18 cellular contexts compared by ENCODE assay signal in the genomic region with DNA sequence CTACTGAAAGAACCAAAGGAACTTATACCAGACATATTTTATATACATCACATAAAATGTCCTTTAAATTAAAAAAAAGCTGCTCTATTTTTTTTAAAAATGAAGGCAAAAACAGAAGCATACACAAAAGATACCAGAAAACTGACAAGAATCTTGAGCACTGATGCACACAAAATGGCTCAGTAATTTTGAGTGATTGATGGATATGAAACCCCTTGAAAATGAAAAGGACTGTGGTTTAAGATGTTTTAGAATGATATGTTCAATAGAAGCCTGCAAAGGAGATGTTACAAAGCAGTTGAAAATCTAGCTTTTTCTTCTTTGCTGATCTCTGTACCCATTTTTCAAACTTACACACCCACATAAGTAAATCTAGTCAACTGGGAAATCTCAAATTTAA. TPM values are rescaled to one million over a fixed set of nuclear protein-coding genes. Genes with fewer than 3 reads are reported as not detected.
A peak's percentile ranks its signal among the peaks of the same experiment; 100 is the strongest.
DNase-seq lines count a peak whose midpoint lies in the region; ATAC-seq and TF ChIP-seq lines count a peak whose summit lies in the region.
"Had no signal": no experiment of that assay in that cellular context is flagged by ENCODE, and none has a peak within 500 bp of the region (broad histone marks: within the 10 kb centered on the region; RNA-seq: fewer than 3 reads in every experiment).

No MANE protein-coding gene starts in this region.

- peaks cover 39% of the 10 kb centered on the region for H3K4me1 Mint-ChIP-seq in activated naive CD4-positive, alpha-beta T cell treated with anti-CD3 and anti-CD28 coated beads, Interleukin-2, amount 10 ng/mL, durations not matched to agents 7 days and 5 days
- H3K4me1 Mint-ChIP-seq in IgD-negative memory B cell (peaks cover 30 to 49% (median 40%) of the 10 kb centered on the region in 3 donors), T-cell (peaks cover 41 to 43% (median 43%) of the 10 kb centered on the region in 3 donors)

- H3K9me2 ChIP-seq in SK-N-SH = no peaks in the 10 kb centered on the region; the same call in 1 of the 2 replicates

- peaks cover 16% of the 10 kb centered on the region for H3K27me3 Mint-ChIP-seq in activated naive CD4-positive, alpha-beta T cell treated with anti-CD3 and anti-CD28 coated beads, Interleukin-2, amount 10 ng/mL, durations not matched to agents 7 days and 5 days
- no peaks in the 10 kb centered on the region for H3K27me3 Mint-ChIP-seq in IgD-negative memory B cell
- no peaks in the 10 kb centered on the region for H3K27me3 Mint-ChIP-seq in T-cell

- TF ChIP-seq EP300 in SK-N-SH (IDR thresholded peaks at IDR 0.05; ENCODE audit: borderline replicate concordance in 1 of 2, low read depth in 1 of 2, low read length in 1 of 2) = no peak

- peaks cover 67% of the 10 kb centered on the region for H3K79me2 ChIP-seq in smooth muscle cell (ENCODE audit: low read depth)
- peaks cover 72% of the 10 kb centered on the region for H3K79me2 ChIP-seq in SK-N-SH (ENCODE audit: insufficient read depth)

- no peak overlapping the region for H3K27ac ChIP-seq in smooth muscle cell (ENCODE audit: low read depth)
- H3K27ac ChIP-seq in SK-N-SH (ENCODE audit: low read depth in 2 of 2, low read length in 1 of 2) = no peak overlapping the region
- H3K27ac ChIP-seq: heart left ventricle, parathyroid adenoma, spleen had no signal

- peaks cover 7% of the 10 kb centered on the region for H3F3A ChIP-seq in smooth muscle cell (ENCODE audit: low read depth)
- H3F3A ChIP-seq in SK-N-SH (replicated peaks; ENCODE audit: insufficient read depth) = peaks cover 23% of the 10 kb centered on the region

- no peak overlapping the region for H2AFZ ChIP-seq in smooth muscle cell (ENCODE audit: low read depth)
- H2AFZ ChIP-seq in SK-N-SH (ENCODE audit: low read depth) = no peak overlapping the region
- H2AFZ ChIP-seq: parathyroid adenoma had no signal

- no peaks in the 10 kb centered on the region for H3K9me3 ChIP-seq in smooth muscle cell (replicated peaks; ENCODE audit: low read depth)
- no peaks in the 10 kb centered on the region for H3K9me3 ChIP-seq in SK-N-SH
- H3K9me3 ChIP-seq: heart left ventricle, mucosa of descending colon, spleen had no signal

- CTCF ChIA-PET in activated naive CD4-positive, alpha-beta T cell treated with anti-CD3 and anti-CD28 coated beads, Interleukin-2, amount 10 ng/mL, durations not matched to agents 7 days and 5 days (lab: Charles Lee) = interaction anchor here (1.5 kb wide), 1 partner anchor 155 kb away, joined by 5 read pairs; no protein-coding TSS in a partner anchor
- CTCF ChIA-PET in T-cell (lab: Charles Lee) = interaction anchor here in 1 of 2 donors (0.6 to 1.4 kb wide), 2 partner anchors 8 to 91 kb away, joined by 3 to 5 read pairs; no protein-coding TSS in a partner anchor
- CTCF ChIA-PET in SK-N-SH (lab: Yijun Ruan, JAX) = interaction anchor here (0.7 to 1.5 kb wide), 5 partner anchors 25 to 155 kb away, joined by 3 to 5 read pairs (median 4); no protein-coding TSS in a partner anchor

- no peaks in the 10 kb centered on the region for H3K27me3 ChIP-seq in smooth muscle cell (ENCODE audit: low read depth)
- H3K27me3 ChIP-seq in SK-N-SH (ENCODE audit: insufficient read depth) = no peaks in the 10 kb centered on the region
- H3K27me3 ChIP-seq: heart left ventricle, spleen had no signal

- H3K36me3 ChIP-seq in smooth muscle cell (ENCODE audit: low read depth) = no peaks in the 10 kb centered on the region
- H3K36me3 ChIP-seq in SK-N-SH (replicated peaks in 1 of 2; ENCODE audit: control insufficient read depth in 1 of 2, insufficient read depth in 2 of 2, low read length in 1 of 2) = peaks cover 2 to 4% of the 10 kb centered on the region in 2 experiments

- H3K4me3 ChIP-seq in WI38 (ENCODE audit: low read depth, low read length) (0 out of 2 replicates have a peak overlapping the region, but pooled peaks have one; percentile 29), smooth muscle cell (peak overlapping the region; percentile 94), SK-N-SH (ENCODE audit: low read depth in 2 of 2, low read length in 1 of 2) (no peak overlapping the region)
- H3K4me3 ChIP-seq: heart left ventricle, mucosa of descending colon had no signal

- POLR2A ChIA-PET in T-cell (lab: Charles Lee) (interaction anchor here (0.5 to 1.0 kb wide), 3 partner anchors 8 to 143 kb away, joined by 3 read pairs; partner anchors contain the start of gene ORC6 (in 1 of the 2)), SK-N-SH (lab: Yijun Ruan, JAX) (no interaction called here)

- no peak for DNase-seq in activated naive CD4-positive, alpha-beta T cell treated with anti-CD3 and anti-CD28 coated beads, Interleukin-2, amount 10 ng/mL, durations not matched to agents 7 days and 5 days
- DNase-seq in activated naive CD4-positive, alpha-beta T cell treated with Interleukin-2 at 50 U/mL for 16 hours = no peak
- DNase-seq in smooth muscle cell (lab: John Stamatoyannopoulos, UW; ENCODE audit: unreplicated experiment) (no peak), T-cell (no peak), DMS53 treated with DMSO at 0.1 percent for 48 hours (lab: John Stamatoyannopoulos, UW; ENCODE audit: unreplicated experiment) (no peak), SK-N-SH (no peak)
- DNase-seq: aorta; dermis blood vessel endothelial cell; heart left ventricle; mucosa of descending colon; NCI-H2171; NK-92 treated with Interleukin-12 subunit alpha and Interleukin-12 subunit beta, amount 100 ng/mL, for 24 hours; SHP77 treated with DMSO at 0.1 percent for 48 hours; spleen had no signal

- TF ChIP-seq CTCF in WI38 (IDR thresholded peaks at IDR 0.05; ENCODE audit: low read depth, low read length) (no peak), smooth muscle cell (IDR thresholded peaks at IDR 0.05; ENCODE audit: borderline replicate concordance, insufficient read depth, poor library complexity, severe bottlenecking) (no peak), SK-N-SH (IDR thresholded peaks at IDR 0.05) (no peak)

- H3K36me3 Mint-ChIP-seq in activated naive CD4-positive, alpha-beta T cell treated with anti-CD3 and anti-CD28 coated beads, Interleukin-2, amount 10 ng/mL, durations not matched to agents 7 days and 5 days = peaks cover 17% of the 10 kb centered on the region
- H3K36me3 Mint-ChIP-seq in IgD-negative memory B cell = no peaks in the 10 kb centered on the region
- H3K36me3 Mint-ChIP-seq in T-cell = peaks cover 4% of the 10 kb centered on the region

- H3K4me1 ChIP-seq in smooth muscle cell (ENCODE audit: low read depth) (peaks cover 31% of the 10 kb centered on the region), SK-N-SH (ENCODE audit: control insufficient read depth in 1 of 2, insufficient read depth in 2 of 2, low read depth in 1 of 2, low read length in 1 of 2) (peaks cover 7 to 10% of the 10 kb centered on the region in 2 experiments; a peak in 3 of 4 replicates)
- H3K4me1 ChIP-seq: parathyroid adenoma had no signal

- H4K20me1 ChIP-seq in smooth muscle cell (ENCODE audit: low read depth) = peaks cover 43% of the 10 kb centered on the region
- H4K20me1 ChIP-seq in SK-N-SH (ENCODE audit: insufficient read depth) = no peaks in the 10 kb centered on the region

- TF ChIP-seq RAD21 in SK-N-SH (IDR thresholded peaks at IDR 0.05; ENCODE audit: low read length) = no peak

- no peaks in the 10 kb centered on the region for H3K9me3 Mint-ChIP-seq in activated naive CD4-positive, alpha-beta T cell treated with anti-CD3 and anti-CD28 coated beads, Interleukin-2, amount 10 ng/mL, durations not matched to agents 7 days and 5 days
- H3K9me3 Mint-ChIP-seq in IgD-negative memory B cell (no peaks in the 10 kb centered on the region), T-cell (no peaks in the 10 kb centered on the region)

- peak overlapping the region; percentile 51 for H3K27ac Mint-ChIP-seq in activated naive CD4-positive, alpha-beta T cell treated with anti-CD3 and anti-CD28 coated beads, Interleukin-2, amount 10 ng/mL, durations not matched to agents 7 days and 5 days
- H3K27ac Mint-ChIP-seq in IgD-negative memory B cell = peak overlapping the region in 2 of 3 donors; percentile 59 to 94
- H3K27ac Mint-ChIP-seq in T-cell = no peak overlapping the region

- H3K9ac ChIP-seq in smooth muscle cell (ENCODE audit: low read depth) (no peak overlapping the region), SK-N-SH (no peak overlapping the region)
- H3K9ac ChIP-seq: parathyroid adenoma had no signal

- no peak for ATAC-seq in T-cell (replicated peaks in 1 of 4)
- ATAC-seq: esophagus mucosa, heart left ventricle, mucosa of descending colon had no signal

- peak overlapping the region; percentile 24 for H3K4me3 Mint-ChIP-seq in activated naive CD4-positive, alpha-beta T cell treated with anti-CD3 and anti-CD28 coated beads, Interleukin-2, amount 10 ng/mL, durations not matched to agents 7 days and 5 days
- peak overlapping the region in 2 of 4 donors; percentile 52 to 98 for H3K4me3 Mint-ChIP-seq in IgD-negative memory B cell
- H3K4me3 Mint-ChIP-seq in T-cell = peak overlapping the region in 1 of 3 donors; percentile 38

- peak overlapping the region; percentile 96 for H3K4me2 ChIP-seq in smooth muscle cell
- no peak overlapping the region for H3K4me2 ChIP-seq in SK-N-SH

TF ChIP-seq in SK-N-SH, 30 proteins besides CTCF, POLR2A, EP300 and RAD21 (continues in another document):
- TF ChIP-seq NRF1 (IDR thresholded peaks at IDR 0.05; ENCODE audit: low read depth, low read length) (no peak), GATA2 (CRISPR knock-in tag; IDR thresholded peaks at IDR 0.05) (no peak), RXRA (IDR thresholded peaks at IDR 0.05; ENCODE audit: borderline replicate concordance, low read depth) (no peak), RCOR1 (IDR thresholded peaks at IDR 0.05; ENCODE audit: low read length) (no peak), SMC3 (IDR thresholded peaks at IDR 0.05; ENCODE audit: low read depth, low read length) (no peak)
- TF ChIP-seq, protein P1, sequence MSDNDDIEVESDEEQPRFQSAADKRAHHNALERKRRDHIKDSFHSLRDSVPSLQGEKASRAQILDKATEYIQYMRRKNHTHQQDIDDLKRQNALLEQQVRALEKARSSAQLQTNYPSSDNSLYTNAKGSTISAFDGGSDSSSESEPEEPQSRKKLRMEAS (IDR thresholded peaks at IDR 0.05; ENCODE audit: low read depth) = no peak

RNA-seq across cellular contexts. Expression of gene C16orf87, which starts 2.7 kb away (rescaled TPM):
- polyA plus RNA-seq in IgD-negative memory B cell (14.5 TPM), smooth muscle cell (19.6 and 25.3 TPM in 2 replicates), SK-N-SH (2012; rRNA removed) (3.5 TPM in 2 replicates)
- total RNA-seq in smooth muscle cell (21.5 and 23.3 TPM in 2 replicates), T-cell (10 to 100 TPM in 2 of 5 donors, 1 to 10 TPM in 3; 5.2 to 15.6 (median 7.2) TPM)
- 4.9 and 7.4 TPM in 2 replicates for polyA plus RNA-seq in SK-N-SH (2012; cell fraction: cytosol; rRNA removed)
- polyA plus RNA-seq in SK-N-SH (2012; cell fraction: nucleus; rRNA removed) = 1.8 and 2.1 TPM in 2 replicates

RNA-seq across cellular contexts. Expression of gene GPT2, which starts 55.9 kb away (rescaled TPM):
- polyA plus RNA-seq in IgD-negative memory B cell = 5.0 TPM
- total RNA-seq in smooth muscle cell = 16.9 and 21.4 TPM in 2 replicates
- 26.9 and 29.3 TPM in 2 replicates for polyA plus RNA-seq in smooth muscle cell
- total RNA-seq in T-cell = 1 to 10 TPM in 3 of 5 donors, under 1 TPM in 2; 0.40 to 4.7 (median 2.1) TPM
- 19.9 and 21.9 TPM in 2 replicates for polyA plus RNA-seq in SK-N-SH (2012; rRNA removed)
- 13.2 and 17.3 TPM in 2 replicates for polyA plus RNA-seq in SK-N-SH (2012; cell fraction: cytosol; rRNA removed)
- 27.2 and 28.5 TPM in 2 replicates for polyA plus RNA-seq in SK-N-SH (2012; cell fraction: nucleus; rRNA removed)

Comparison
In these comparisons a context has a peak if more than half of its experiments do, and no peak if none do; other contexts are left out.
1. H3K27ac Mint-ChIP-seq: peak in activated naive CD4-positive, alpha-beta T cell treated with anti-CD3 and anti-CD28 coated beads, Interleukin-2, amount 10 ng/mL, durations not matched to agents 7 days and 5 days (single experiment) and IgD-negative memory B cell (2 of 3); none in T-cell (0 of 2).
2. H3K4me3 ChIP-seq: peak in WI38 (single experiment) and smooth muscle cell (single experiment); none in SK-N-SH (0 of 2).